In the genomic region with DNA sequence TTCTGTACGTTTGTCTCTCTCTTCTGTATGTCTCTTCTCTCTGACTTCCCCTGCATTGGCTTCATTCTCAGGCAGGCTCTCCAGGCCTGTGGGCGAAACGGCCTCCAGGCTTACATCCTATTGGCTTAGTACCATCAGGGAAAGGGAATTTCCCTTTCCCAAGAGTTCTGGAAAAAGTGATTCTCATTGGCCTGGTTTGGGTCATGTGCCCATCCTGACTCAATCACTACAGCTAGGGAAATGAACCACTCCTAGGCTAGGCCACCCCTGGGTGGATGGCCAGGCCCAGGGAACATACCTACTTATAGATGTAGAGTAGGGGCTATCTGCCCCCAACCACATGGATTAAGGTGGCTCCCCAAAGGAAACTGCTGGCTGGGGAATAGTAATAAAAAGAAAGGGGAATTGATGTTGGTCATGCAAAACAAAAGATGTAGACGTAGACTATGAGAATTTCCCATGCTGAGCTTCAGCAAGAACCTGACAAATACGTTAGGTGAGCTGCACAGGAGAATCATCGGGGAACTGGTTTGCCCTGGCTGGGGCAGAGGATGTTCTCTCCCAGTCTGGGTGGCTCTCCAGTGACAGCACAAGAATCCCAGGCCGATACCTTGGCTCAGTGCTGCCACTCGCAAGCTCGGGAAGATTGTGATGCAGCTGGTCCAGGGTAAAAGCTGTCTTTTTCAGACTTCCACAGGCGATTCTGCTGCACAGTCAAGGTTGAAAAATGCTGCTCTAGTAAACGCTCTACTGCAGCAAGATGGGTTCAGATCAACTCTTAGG, we compare ENCODE assay signal across 10 cellular contexts. TPM values are rescaled to one million over a fixed set of nuclear protein-coding genes. Genes with fewer than 3 reads are reported as not detected.
DNase-seq lines count a peak whose midpoint lies in the region; ATAC-seq and TF ChIP-seq lines count a peak whose summit lies in the region.
"Had no signal": no experiment of that assay in that cellular context is flagged by ENCODE, and none has a peak within 500 bp of the region (broad histone marks: within the 10 kb centered on the region; RNA-seq: fewer than 3 reads in every experiment).

No MANE protein-coding gene starts in this region.

- 0 out of 2 replicates have a peak overlapping the region, but pooled peaks have one; percentile 6 for H3K4me2 ChIP-seq in HCT116 (ENCODE audit: low read length)

- H3K9me3 Mint-ChIP-seq in brain (peaks cover 0 to 2% (median 0%) of the 10 kb centered on the region in 5 experiments), Calu3 (ENCODE audit: low read depth, unreplicated experiment) (no peaks in the 10 kb centered on the region)
- H3K9me3 Mint-ChIP-seq: nephron progenitor cell had no signal

- H3K79me2 ChIP-seq in HCT116 (ENCODE audit: insufficient read depth, low read length) = peaks cover 13% of the 10 kb centered on the region

- TF ChIP-seq RAD21 in HCT116 (IDR thresholded peaks at IDR 0.05; ENCODE audit: low read depth) = no peak

- POLR2A ChIA-PET in HCT116 (lab: Charles Lee) = interaction anchor here (1.0 kb wide), 1 partner anchor 12 kb away, joined by 3 read pairs; no protein-coding TSS in a partner anchor

- H3K27me3 ChIP-seq in HCT116 (ENCODE audit: insufficient read depth, low read length) = no peaks in the 10 kb centered on the region
- peaks cover 4% of the 10 kb centered on the region for H3K27me3 ChIP-seq in lower lobe of right lung (ENCODE audit: low read depth)

- peaks cover 43% of the 10 kb centered on the region for H3K4me1 Mint-ChIP-seq in brain
- H3K4me1 Mint-ChIP-seq in Calu3 (ENCODE audit: low read depth, unreplicated experiment) = no peaks in the 10 kb centered on the region

- TF ChIP-seq CTCF in HCT116 (IDR thresholded peaks at IDR 0.05 in 2 of 3, conservative IDR thresholded peaks at IDR 0.05 in 1 of 3; ENCODE audit: borderline replicate concordance in 1 of 3, insufficient read depth in 1 of 3, low read depth in 2 of 3, low read length in 2 of 3) (no peak), brain (conservative IDR thresholded peaks at IDR 0.05) (no peak), lower lobe of right lung (IDR thresholded peaks at IDR 0.05) (no peak), GM10266 (IDR thresholded peaks at IDR 0.05; ENCODE audit: control insufficient read depth, insufficient read depth, low read depth, missing control alignments) (no peak), Calu3 (IDR thresholded peaks at IDR 0.05; ENCODE audit: unreplicated experiment) (no peak)

- H4K20me1 ChIP-seq in HCT116 (ENCODE audit: insufficient read depth) = no peaks in the 10 kb centered on the region

- H3K9me3 ChIP-seq in HCT116 (ENCODE audit: control insufficient read depth in 1 of 2, insufficient read depth in 1 of 2, low read depth in 1 of 2, low read length in 2 of 2) (no peaks in the 10 kb centered on the region), lower lobe of right lung (no peaks in the 10 kb centered on the region)

- BruUV-seq in HCT116 (replicated peaks; lab: Mats Ljungman, UMichigan) (no TSS peak), Calu3 (replicated peaks; lab: Mats Ljungman, UMichigan) (no TSS peak)

- DNase-seq in AG08396 (ENCODE audit: low spot score) = peak; percentile 82
- no peak for DNase-seq in HCT116 (ENCODE audit: low read depth, low spot score)
- peak; percentile 39 for DNase-seq in lower lobe of right lung
- no peak for DNase-seq in NCI-H128 (lab: John Stamatoyannopoulos, UW; ENCODE audit: unreplicated experiment)
- no peak for DNase-seq in NOMO-1 treated with dmso at 0.1 percent for 144 hours (lab: John Stamatoyannopoulos, UW; ENCODE audit: unreplicated experiment)
- DNase-seq in GM10266 (ENCODE audit: extremely low spot score) = no peak
- no peak for DNase-seq in Calu3
- DNase-seq: NCI-H2029, nephron progenitor cell had no signal

- H3K27ac ChIP-seq in HCT116 (ENCODE audit: low read depth, low read length) (no peak overlapping the region), lower lobe of right lung (no peak overlapping the region)

- H3K36me3 ChIP-seq in HCT116 (ENCODE audit: control insufficient read depth in 1 of 2, insufficient read depth in 2 of 2, low read length in 2 of 2) = peaks cover 0 to 3% of the 10 kb centered on the region in 2 experiments; a peak in 1 of 4 replicates
- no peaks in the 10 kb centered on the region for H3K36me3 ChIP-seq in lower lobe of right lung

- peak overlapping the region in 4 of 5 experiments; percentile 30 to 46 (median 36) for H3K27ac Mint-ChIP-seq in brain
- H3K27ac Mint-ChIP-seq in Calu3 (ENCODE audit: unreplicated experiment) = no peak overlapping the region

- no peak overlapping the region for H3K9ac ChIP-seq in HCT116 (ENCODE audit: low read length)

- H3K4me1 ChIP-seq in HCT116 (ENCODE audit: control insufficient read depth in 1 of 2, insufficient read depth in 2 of 2, low read length in 2 of 2) (peaks cover 0 to 35% of the 10 kb centered on the region in 2 experiments; a peak in 3 of 4 replicates), lower lobe of right lung (peaks cover 39% of the 10 kb centered on the region)

- H3K4me3 ChIP-seq in HCT116 (replicated peaks in 1 of 2; ENCODE audit: low read depth in 1 of 2, low read length in 2 of 2) = no peak overlapping the region
- no peak overlapping the region for H3K4me3 ChIP-seq in lower lobe of right lung

- H2AFZ ChIP-seq in HCT116 (ENCODE audit: low read depth, low read length, poor library complexity, severe bottlenecking) = no peak overlapping the region

- no peak for TF ChIP-seq POLR2A in HCT116 (IDR thresholded peaks at IDR 0.05; ENCODE audit: borderline replicate concordance, extremely low read depth, insufficient read depth, insufficient read length)

- ATAC-seq in HCT116 (no peak), lower lobe of right lung (no peak)

- H3K9me2 ChIP-seq in HCT116 (ENCODE audit: insufficient read depth) = no peaks in the 10 kb centered on the region

- peaks cover 3% of the 10 kb centered on the region for H3K27me3 Mint-ChIP-seq in brain
- peaks cover 40% of the 10 kb centered on the region for H3K27me3 Mint-ChIP-seq in Calu3 (ENCODE audit: unreplicated experiment)

- intact Hi-C loops in HCT116 (cut with micrococcal nuclease) = no loop called here
- intact Hi-C loops in lower lobe of right lung (cut with DNase I) = no loop called here
- intact Hi-C loops in Calu3 (cut with micrococcal nuclease; ENCODE audit: unreplicated experiment) = loop anchor here (10.0 kb wide), 1 partner anchor 83 kb away; the partner anchor contains the start of gene ETF1

- peak overlapping the region in 3 of 5 experiments; percentile 5 to 77 (median 17) for H3K4me3 Mint-ChIP-seq in brain
- H3K4me3 Mint-ChIP-seq in Calu3 (ENCODE audit: low read depth, unreplicated experiment) = no peak overlapping the region
- H3K4me3 Mint-ChIP-seq: nephron progenitor cell had no signal

- H3K36me3 Mint-ChIP-seq in brain (peaks cover 1% of the 10 kb centered on the region), Calu3 (ENCODE audit: insufficient read depth, unreplicated experiment) (peaks cover 35% of the 10 kb centered on the region)

- CTCF ChIA-PET in HCT116 (lab: Charles Lee) = interaction anchor here (1.5 to 1.7 kb wide), 2 partner anchors 11 to 42 kb away, joined by 6 to 8 read pairs; no protein-coding TSS in a partner anchor
- CTCF ChIA-PET in Calu3 (lab: Charles Lee) = interaction anchor here (1.2 to 1.5 kb wide), 2 partner anchors 13 to 42 kb away, joined by 3 to 4 read pairs; no protein-coding TSS in a partner anchor

- RAD21 ChIA-PET in HCT116 (lab: Charles Lee; ENCODE audit: low non-redundant PET in 1 of 2, low total read pairs in 2 of 2, uncharacterized antibody in 2 of 2, unreplicated experiment in 2 of 2) = no interaction called here

TF ChIP-seq in HCT116, 20 proteins besides CTCF, POLR2A, EP300 and RAD21 (continues in another document):
- TF ChIP-seq, protein P1, sequence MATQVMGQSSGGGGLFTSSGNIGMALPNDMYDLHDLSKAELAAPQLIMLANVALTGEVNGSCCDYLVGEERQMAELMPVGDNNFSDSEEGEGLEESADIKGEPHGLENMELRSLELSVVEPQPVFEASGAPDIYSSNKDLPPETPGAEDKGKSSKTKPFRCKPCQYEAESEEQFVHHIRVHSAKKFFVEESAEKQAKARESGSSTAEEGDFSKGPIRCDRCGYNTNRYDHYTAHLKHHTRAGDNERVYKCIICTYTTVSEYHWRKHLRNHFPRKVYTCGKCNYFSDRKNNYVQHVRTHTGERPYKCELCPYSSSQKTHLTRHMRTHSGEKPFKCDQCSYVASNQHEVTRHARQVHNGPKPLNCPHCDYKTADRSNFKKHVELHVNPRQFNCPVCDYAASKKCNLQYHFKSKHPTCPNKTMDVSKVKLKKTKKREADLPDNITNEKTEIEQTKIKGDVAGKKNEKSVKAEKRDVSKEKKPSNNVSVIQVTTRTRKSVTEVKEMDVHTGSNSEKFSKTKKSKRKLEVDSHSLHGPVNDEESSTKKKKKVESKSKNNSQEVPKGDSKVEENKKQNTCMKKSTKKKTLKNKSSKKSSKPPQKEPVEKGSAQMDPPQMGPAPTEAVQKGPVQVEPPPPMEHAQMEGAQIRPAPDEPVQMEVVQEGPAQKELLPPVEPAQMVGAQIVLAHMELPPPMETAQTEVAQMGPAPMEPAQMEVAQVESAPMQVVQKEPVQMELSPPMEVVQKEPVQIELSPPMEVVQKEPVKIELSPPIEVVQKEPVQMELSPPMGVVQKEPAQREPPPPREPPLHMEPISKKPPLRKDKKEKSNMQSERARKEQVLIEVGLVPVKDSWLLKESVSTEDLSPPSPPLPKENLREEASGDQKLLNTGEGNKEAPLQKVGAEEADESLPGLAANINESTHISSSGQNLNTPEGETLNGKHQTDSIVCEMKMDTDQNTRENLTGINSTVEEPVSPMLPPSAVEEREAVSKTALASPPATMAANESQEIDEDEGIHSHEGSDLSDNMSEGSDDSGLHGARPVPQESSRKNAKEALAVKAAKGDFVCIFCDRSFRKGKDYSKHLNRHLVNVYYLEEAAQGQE (IDR thresholded peaks at IDR 0.05; ENCODE audit: low read depth) = no peak
- TF ChIP-seq CBX3 (IDR thresholded peaks at IDR 0.05; ENCODE audit: low read depth) (no peak), TCF7L2 (IDR thresholded peaks at IDR 0.05; ENCODE audit: borderline replicate concordance, extremely low read depth, insufficient read depth, insufficient read length) (no peak), EGR1 (IDR thresholded peaks at IDR 0.05; ENCODE audit: low read depth) (no peak), ATF3 (IDR thresholded peaks at IDR 0.05) (no peak), SP1 (IDR thresholded peaks at IDR 0.05; ENCODE audit: low read depth) (no peak), JUND (IDR thresholded peaks at IDR 0.05) (no peak)

RNA-seq across cellular contexts. Expression of gene EGR1, which starts 3.7 kb away (rescaled TPM):
- 173 TPM for total RNA-seq in HCT116 (2021; ENCODE audit: unreplicated experiment)
- polyA plus RNA-seq in HCT116 (2012) = 403 and 469 TPM in 2 replicates
- polyA plus RNA-seq in brain (ENCODE audit: insufficient read depth, low read depth, low replicate concordance) = 6.8 TPM
- total RNA-seq in lower lobe of right lung = 78.2 TPM
- 97.0 TPM in 2 replicates for total RNA-seq in Calu3 (2022)

RNA-seq across cellular contexts. Expression of gene REEP2, which starts 22.7 kb away (rescaled TPM):
- total RNA-seq in HCT116 (2021; ENCODE audit: unreplicated experiment) (4.9 TPM), lower lobe of right lung (0.80 TPM), Calu3 (2022) (2.5 and 2.7 TPM in 2 replicates)
- 4.7 and 5.0 TPM in 2 replicates for polyA plus RNA-seq in HCT116 (2012)
- 111 TPM for polyA plus RNA-seq in brain (ENCODE audit: insufficient read depth, low read depth, low replicate concordance)

Comparison
In these comparisons a context has a peak if more than half of its experiments do, and no peak if none do; other contexts are left out.
1. DNase-seq: peak in AG08396 (single experiment) and lower lobe of right lung (single experiment); none in HCT116 (single experiment), NCI-H128 (single experiment), NOMO-1 treated with dmso at 0.1 percent for 144 hours (single experiment), GM10266 (single experiment) and Calu3 (single experiment).